Comparison of ENCODE assay signal across 19 cellular contexts in genomic region chr15:81096398-81096797, GRCh38. TPM values are rescaled to one million over a fixed set of nuclear protein-coding genes. Genes with fewer than 3 reads are reported as not detected.
"Had no signal": no experiment of that assay in that cellular context is flagged by ENCODE, and none has a peak within 500 bp of the region (broad histone marks: within the 10 kb centered on the region; RNA-seq: fewer than 3 reads in every experiment).

No MANE protein-coding gene starts in this region.

- H3K27ac ChIP-seq: KMS-11, RWPE1 had no signal

- H3K9me3 ChIP-seq: SK-N-SH had no signal

- H3K9ac ChIP-seq: KMS-11, SK-N-SH had no signal

- DNase-seq: MV-4-11, NCI-H1048, NCI-H1105, NCI-H1417, NCI-H1436 treated with DMSO at 0.1 percent for 48 hours, NCI-H1694, NCI-H187 treated with DMSO at 0.1 percent for 48 hours, NCI-H2029 treated with DMSO at 0.1 percent for 48 hours, NCI-H2227 treated with DMSO at 0.1 percent for 48 hours, NCI-H524, NCI-H526 treated with DMSO at 0.1 percent for 48 hours, NCI-H748 treated with DMSO at 0.1 percent for 48 hours, SHP77, SK-N-SH, SW 1271 had no signal

- H3K4me2 ChIP-seq: KMS-11, SK-N-SH had no signal

RNA-seq across cellular contexts. Expression of gene CFAP161, which starts 37.7 kb away (rescaled TPM):
- total RNA-seq: M059J, NCI-H460 had no signal
